Comparison of ENCODE assay signal across 21 cellular contexts in genomic region chr14:101464310-101464983, GRCh38.
DNase-seq lines count a peak whose midpoint lies in the region; ATAC-seq and TF ChIP-seq lines count a peak whose summit lies in the region.
"Had no signal": no experiment of that assay in that cellular context is flagged by ENCODE, and none has a peak within 500 bp of the region (broad histone marks: within the 10 kb centered on the region; RNA-seq: fewer than 3 reads in every experiment).

No MANE protein-coding gene starts in this region.

- H3K14ac ChIP-seq in trophoblast cell (ENCODE audit: low read length), result no peak overlapping the region

- no peaks in the 10 kb centered on the region for H3K79me2 ChIP-seq in trophoblast cell (ENCODE audit: control insufficient read depth, insufficient read depth, low read length, poor library complexity)

- H3K4ac ChIP-seq in trophoblast cell (ENCODE audit: low read depth, low read length), result no peak overlapping the region

- H2BK5ac ChIP-seq in trophoblast cell (ENCODE audit: low read depth, low read length, poor library complexity), result no peak overlapping the region

- H2AK5ac ChIP-seq in trophoblast cell (ENCODE audit: low read length), result no peak overlapping the region

- H3K27ac ChIP-seq in right atrium auricular region (no peak overlapping the region), right cardiac atrium (ENCODE audit: low read length) (no peak overlapping the region), trophoblast cell (ENCODE audit: low read depth, low read length) (no peak overlapping the region), vagina (no peak overlapping the region)
- H3K27ac ChIP-seq: SJCRH30 had no signal

- TF ChIP-seq POLR2A in vagina (IDR thresholded peaks at IDR 0.05), result no peak

- no peak overlapping the region for H2AFZ ChIP-seq in trophoblast cell (ENCODE audit: insufficient read depth, low read length, poor library complexity)
- H2AFZ ChIP-seq: GM23338 had no signal

- no peak overlapping the region for H4K91ac ChIP-seq in trophoblast cell (ENCODE audit: low read depth, low read length)

- H3K9me3 ChIP-seq in right atrium auricular region (no peaks in the 10 kb centered on the region), right cardiac atrium (ENCODE audit: control insufficient read depth, low read length) (no peaks in the 10 kb centered on the region), trophoblast cell (ENCODE audit: insufficient read depth, low read depth, low read length) (no peaks in the 10 kb centered on the region), vagina (no peaks in the 10 kb centered on the region)
- H3K9me3 ChIP-seq: BE2C, SJCRH30 had no signal

- no peak overlapping the region for H4K8ac ChIP-seq in trophoblast cell (ENCODE audit: low read depth, low read length)

- H3K23ac ChIP-seq in trophoblast cell (ENCODE audit: low read length), result no peak overlapping the region

- no peak overlapping the region for H4K12ac ChIP-seq in trophoblast cell (ENCODE audit: low read depth, low read length)

- H3K9ac ChIP-seq in trophoblast cell (ENCODE audit: low read length), result no peak overlapping the region

- peaks cover 0 to under 1% of the 10 kb centered on the region in 2 donors for H3K4me1 ChIP-seq in right atrium auricular region
- no peaks in the 10 kb centered on the region for H3K4me1 ChIP-seq in right cardiac atrium (ENCODE audit: control insufficient read depth, insufficient read depth, low read length)
- peaks cover 21 to 23% of the 10 kb centered on the region in 2 experiments for H3K4me1 ChIP-seq in trophoblast cell (ENCODE audit: control insufficient read depth in 1 of 2, insufficient read depth in 2 of 2, low read length in 2 of 2)
- no peaks in the 10 kb centered on the region for H3K4me1 ChIP-seq in vagina
- H3K4me1 ChIP-seq: BE2C, SJCRH30 had no signal

- H3K4me3 ChIP-seq in right atrium auricular region, result no peak overlapping the region
- H3K4me3 ChIP-seq in right cardiac atrium (ENCODE audit: low read length), result no peak overlapping the region
- peak overlapping the region; percentile 31 for H3K4me3 ChIP-seq in trophoblast cell (ENCODE audit: low read depth, low read length)
- H3K4me3 ChIP-seq in vagina, result no peak overlapping the region
- H3K4me3 ChIP-seq: GM23338, SJCRH30 had no signal

- intact Hi-C loops in right cardiac atrium (cut with DNase I), result no loop called here
- intact Hi-C loops in vagina (cut with DNase I), result no loop called here

- no peak overlapping the region for H3K4me2 ChIP-seq in trophoblast cell (ENCODE audit: low read length)
- H3K4me2 ChIP-seq: GM23338 had no signal

- no peak for ATAC-seq in right cardiac atrium
- ATAC-seq in GM18519 (IDR thresholded peaks at IDR 0.05; ENCODE audit: low FRiP score, unreplicated experiment), result no peak
- ATAC-seq: GM23338 had no signal

- H3K79me1 ChIP-seq in trophoblast cell (ENCODE audit: low read length), result peaks cover 5% of the 10 kb centered on the region

- no peaks in the 10 kb centered on the region for H3K36me3 ChIP-seq in right atrium auricular region
- no peaks in the 10 kb centered on the region for H3K36me3 ChIP-seq in trophoblast cell (ENCODE audit: control insufficient read depth in 1 of 2, insufficient read depth in 2 of 2, low read length in 2 of 2)
- H3K36me3 ChIP-seq in vagina, result no peaks in the 10 kb centered on the region
- H3K36me3 ChIP-seq: BE2C, SJCRH30 had no signal

- WGBS in right cardiac atrium, result 78% methylated on average over 17 of the region's 17 CpGs
- WGBS in trophoblast cell (ENCODE audit: extremely low coverage, insufficient coverage, insufficient read length), result no CpG with 5 or more reads among the region's 17 CpGs

- no peak for TF ChIP-seq CTCF in right atrium auricular region (IDR thresholded peaks at IDR 0.05)
- TF ChIP-seq CTCF in vagina (IDR thresholded peaks at IDR 0.05), result no peak

- no peak overlapping the region for H2BK12ac ChIP-seq in trophoblast cell (ENCODE audit: low read length)

- H2BK120ac ChIP-seq in trophoblast cell (ENCODE audit: insufficient read depth, low read length, poor library complexity), result no peak overlapping the region

- peak; percentile 50 for DNase-seq in right atrium auricular region (ENCODE audit: low spot score)
- DNase-seq in right cardiac atrium, result no peak
- DNase-seq in islet precursor cell, result peak; percentile 43
- DNase-seq in trophoblast cell, result no peak
- peak; percentile 74 to 85 for DNase-seq in vagina (ENCODE audit: extremely low spot score in 2 of 2)
- DNase-seq in HT-29 (ENCODE audit: low spot score), result no peak
- no peak for DNase-seq in NCI-H2171 (lab: John Stamatoyannopoulos, UW)
- DNase-seq: BE2C; EL; HCEC 1CT; KG1; NCI-H1105; NCI-H146; NCI-H2029; NCI-H226; NCI-H510A treated with DMSO at 0.1 percent for 48 hours; NCI-H774; NK-92 treated with Interleukin-12 subunit alpha and Interleukin-12 subunit beta, amount 100 ng/mL, for 24 hours; SJCRH30 had no signal

- H3K27me3 ChIP-seq in right atrium auricular region (peaks cover 7 to 8% of the 10 kb centered on the region in 2 donors), right cardiac atrium (ENCODE audit: control insufficient read depth, insufficient read depth) (no peaks in the 10 kb centered on the region), trophoblast cell (ENCODE audit: insufficient read depth, low read length) (no peaks in the 10 kb centered on the region), vagina (no peaks in the 10 kb centered on the region)

- no peak overlapping the region for H3K18ac ChIP-seq in trophoblast cell (ENCODE audit: low read length)

Comparison
In these comparisons a context has a peak if more than half of its experiments do, and no peak if none do; other contexts are left out.
1. DNase-seq: peak in right atrium auricular region (single experiment), islet precursor cell (single experiment) and vagina (2 of 2); none in right cardiac atrium (0 of 3), trophoblast cell (0 of 2), HT-29 (single experiment) and NCI-H2171 (single experiment).